ENCODE assay signal across 28 cellular contexts in the genomic region with DNA sequence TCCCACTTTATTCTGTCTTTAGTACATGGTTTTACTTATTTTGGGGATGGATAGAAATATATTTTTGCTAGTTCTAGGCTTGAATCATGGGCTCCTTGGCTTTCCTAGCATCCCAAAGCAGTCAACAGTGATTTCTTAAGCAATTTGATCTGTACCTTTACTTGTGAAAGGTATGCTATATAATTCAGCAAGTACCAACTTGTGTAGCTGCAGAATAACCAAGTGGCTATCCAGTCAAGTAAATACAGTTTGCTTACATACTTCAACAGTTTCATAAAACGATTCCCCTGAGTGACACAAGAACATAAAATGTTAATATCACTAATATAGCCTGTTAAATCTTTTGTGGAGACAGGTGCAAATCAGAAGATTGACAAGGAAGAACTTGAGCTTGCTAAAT.
"Had no signal": no experiment of that assay in that cellular context is flagged by ENCODE, and none has a peak within 500 bp of the region (broad histone marks: within the 10 kb centered on the region; RNA-seq: fewer than 3 reads in every experiment).

No MANE protein-coding gene starts in this region.

- H3K27me3 ChIP-seq: gastroesophageal sphincter, heart left ventricle, hepatocyte, neutrophil, pancreas, testis, tibial artery, upper lobe of left lung, uterus had no signal

- ATAC-seq: esophagus mucosa; gastroesophageal sphincter; heart left ventricle; left lobe of liver; mucosa of descending colon; natural killer cell treated with Interleukin-12 subunit alpha and Interleukin-12 subunit beta and Interleukin-15 and Interleukin-18, amount 100 ng/mL, for 72 hours; pancreas; sciatic nerve; stimulated activated memory B cell treated with anti-CD40 and anti-IgM and Interleukin-4, amounts not matched to agents 10 μg/mL and 1 μg/mL and 100 μg/mL, for 72 hours; stimulated activated naive CD8-positive, alpha-beta T cell treated with anti-CD3 and anti-CD28 coated beads, Interleukin-15, Interleukin-2, amounts not matched to agents 100 U/mL and 50 U/mL, for 24 hours had no signal

- FAIRE-seq: kidney, pancreas had no signal

- DNase-seq: dermis blood vessel endothelial cell; effector memory CD4-positive, alpha-beta T cell; foreskin fibroblast; heart left ventricle; kidney; mesenchymal stem cell; mucosa of descending colon; naive B cell; pancreas; stimulated activated CD4-positive, alpha-beta T cell treated with anti-CD3 and anti-CD28 coated beads, Interleukin-2, amount 100 ng/mL, for 24 hours; stimulated activated CD4-positive, alpha-beta T cell treated with anti-CD3 and anti-CD28 coated beads, Interleukin-4, amount 100 ng/mL, for 24 hours; stimulated activated naive CD8-positive, alpha-beta T cell treated with anti-CD3 and anti-CD28 coated beads, Interleukin-15, Interleukin-2, amounts not matched to agents 100 U/mL and 50 U/mL, for 24 hours; substantia nigra; testis; tibial artery; upper lobe of left lung; uterus had no signal

- H3K36me3 Mint-ChIP-seq: naive B cell; natural killer cell treated with Interleukin-12 subunit alpha and Interleukin-12 subunit beta and Interleukin-15 and Interleukin-18, amount 100 ng/mL, for 72 hours had no signal

- H3K27ac Mint-ChIP-seq: mesothelial cell of epicardium; natural killer cell treated with Interleukin-12 subunit alpha and Interleukin-12 subunit beta and Interleukin-15 and Interleukin-18, amount 100 ng/mL, for 72 hours; stimulated activated memory B cell treated with anti-CD40 and anti-IgM and Interleukin-4, amounts not matched to agents 10 μg/mL and 1 μg/mL and 100 μg/mL, for 72 hours had no signal

- H3K27me3 Mint-ChIP-seq: naive B cell; natural killer cell treated with Interleukin-12 subunit alpha and Interleukin-12 subunit beta and Interleukin-15 and Interleukin-18, amount 100 ng/mL, for 72 hours; stimulated activated memory B cell treated with anti-CD40 and anti-IgM and Interleukin-4, amounts not matched to agents 10 μg/mL and 1 μg/mL and 100 μg/mL, for 72 hours had no signal

- H3K4me1 Mint-ChIP-seq: naive B cell; stimulated activated memory B cell treated with anti-CD40 and anti-IgM and Interleukin-4, amounts not matched to agents 10 μg/mL and 1 μg/mL and 100 μg/mL, for 72 hours had no signal

- H3K27ac ChIP-seq: coronary artery, gastroesophageal sphincter, heart left ventricle, hepatocyte, neutrophil, pancreas, tibial artery, upper lobe of left lung, uterus had no signal

- H3K9me3 ChIP-seq: gastroesophageal sphincter, heart left ventricle, mucosa of descending colon, neutrophil, pancreas, testis, tibial artery, upper lobe of left lung, uterus had no signal

- H3K4me1 ChIP-seq: testis, upper lobe of left lung, uterus had no signal

- H3K4me3 Mint-ChIP-seq: mesothelial cell of epicardium; naive B cell; natural killer cell treated with Interleukin-12 subunit alpha and Interleukin-12 subunit beta and Interleukin-15 and Interleukin-18, amount 100 ng/mL, for 72 hours; neural crest cell; stimulated activated memory B cell treated with anti-CD40 and anti-IgM and Interleukin-4, amounts not matched to agents 10 μg/mL and 1 μg/mL and 100 μg/mL, for 72 hours had no signal
